In the genomic region with DNA sequence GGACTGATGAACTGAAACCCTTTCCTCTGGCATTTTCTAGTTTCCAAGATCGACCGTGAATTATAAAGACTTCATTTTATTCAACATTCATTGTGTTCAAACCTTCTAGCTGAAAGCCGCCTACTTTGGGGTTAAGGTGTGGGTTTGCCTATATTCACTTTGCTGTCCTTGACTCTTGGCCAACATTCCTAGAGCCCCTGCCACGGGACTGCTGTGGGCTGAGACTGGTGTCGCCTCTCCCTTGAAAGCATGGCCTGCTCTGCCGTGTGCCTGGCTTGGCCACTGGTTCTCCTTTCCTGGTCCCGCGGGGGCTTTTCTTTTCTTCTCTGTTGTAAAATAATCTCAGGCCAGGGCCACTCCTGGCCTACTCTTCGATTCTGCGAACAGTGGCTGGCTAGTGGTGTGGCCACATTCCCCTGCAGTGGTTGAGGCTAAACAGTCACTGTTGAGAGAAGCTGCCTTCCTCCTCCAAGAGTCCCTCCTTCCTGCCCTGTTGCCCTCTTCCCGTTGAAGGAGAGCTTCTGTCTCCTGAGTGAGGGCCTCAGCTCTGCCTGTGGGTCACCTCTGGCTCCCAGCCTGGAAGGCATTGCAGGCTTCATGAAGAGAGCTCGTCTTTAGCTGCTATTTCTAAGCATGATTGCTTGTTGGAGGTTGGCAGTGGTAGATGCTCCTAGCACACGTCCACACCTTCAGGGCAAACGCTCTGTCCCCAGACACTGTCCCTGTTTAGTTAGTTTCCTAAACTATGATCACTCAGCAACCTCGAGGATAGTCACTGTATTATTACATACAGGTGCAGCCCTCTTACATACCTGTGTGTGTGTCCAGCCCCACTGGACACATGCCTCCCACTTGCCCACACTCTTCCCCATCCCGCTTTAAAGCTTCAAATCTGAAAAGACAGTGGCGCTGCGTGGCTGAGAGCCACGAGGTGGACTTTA, we compare ENCODE assay signal across 17 cellular contexts.
DNase-seq lines count a peak whose midpoint lies in the region; ATAC-seq and TF ChIP-seq lines count a peak whose summit lies in the region.
"Had no signal": no experiment of that assay in that cellular context is flagged by ENCODE, and none has a peak within 500 bp of the region (broad histone marks: within the 10 kb centered on the region; RNA-seq: fewer than 3 reads in every experiment).

No MANE protein-coding gene starts in this region.

- H2AK5ac ChIP-seq in mesenchymal stem cell (ENCODE audit: low read length, severe bottlenecking): no peak overlapping the region

- H2BK12ac ChIP-seq in mesenchymal stem cell (ENCODE audit: low read length in 2 of 2): no peak overlapping the region

- no peak overlapping the region for H2BK120ac ChIP-seq in mesenchymal stem cell (ENCODE audit: low read depth, low read length)

- no peaks in the 10 kb centered on the region for H3K9me3 Mint-ChIP-seq in type B pancreatic cell
- H3K9me3 Mint-ChIP-seq: activated naive CD8-positive, alpha-beta T cell treated with anti-CD3 and anti-CD28 coated beads, Interleukin-2, amount 50 U/mL, for 24 hours had no signal

- no peak overlapping the region for H4K91ac ChIP-seq in mesenchymal stem cell (ENCODE audit: low read length)

- no peak overlapping the region for H4K8ac ChIP-seq in mesenchymal stem cell (ENCODE audit: low read length)

- DNase-seq in Right ventricle myocardium superior: peak; percentile 40
- no peak for DNase-seq in cardiac septum (ENCODE audit: low spot score)
- peak; percentile 42 for DNase-seq in astrocyte of the hippocampus (ENCODE audit: low read depth, low spot score)
- DNase-seq in mesenchymal stem cell: peak; percentile 30
- DNase-seq in type B pancreatic cell (ENCODE audit: extremely low spot score, unreplicated experiment): no peak
- no peak for DNase-seq in esophagus squamous epithelium (lab: John Stamatoyannopoulos, UW)
- DNase-seq in NCI-H526 treated with DMSO at 0.1 percent for 48 hours (lab: John Stamatoyannopoulos, UW): no peak
- DNase-seq: ACHN; activated naive CD8-positive, alpha-beta T cell treated with anti-CD3 and anti-CD28 coated beads, Interleukin-2, amount 50 U/mL, for 24 hours; cortex of kidney; NCI-H1105 treated with DMSO at 0.1 percent for 48 hours; sigmoid colon; stimulated activated CD4-positive, alpha-beta T cell treated with anti-CD3 and anti-CD28 coated beads, Interleukin-4, amount 100 ng/mL, for 24 hours; SW 1271 had no signal

- no peak overlapping the region for H2BK15ac ChIP-seq in mesenchymal stem cell (ENCODE audit: low read depth, poor library complexity, severe bottlenecking)

- TF ChIP-seq POLR2A in esophagus squamous epithelium (IDR thresholded peaks at IDR 0.05): no peak

- no peak overlapping the region for H3K4me3 Mint-ChIP-seq in type B pancreatic cell
- H3K4me3 Mint-ChIP-seq: activated naive CD8-positive, alpha-beta T cell treated with anti-CD3 and anti-CD28 coated beads, Interleukin-2, amount 50 U/mL, for 24 hours had no signal

- H3K4me3 ChIP-seq in mesenchymal stem cell (ENCODE audit: insufficient read depth in 1 of 2, low read depth in 1 of 2, low read length in 2 of 2) (no peak overlapping the region), esophagus squamous epithelium (no peak overlapping the region)
- H3K4me3 ChIP-seq: esophagus muscularis mucosa, sigmoid colon, vagina had no signal

- H3K14ac ChIP-seq in mesenchymal stem cell (ENCODE audit: low read length in 2 of 2): no peak overlapping the region

- no peak overlapping the region for H3K23ac ChIP-seq in mesenchymal stem cell (ENCODE audit: low read length in 2 of 2)

- no peaks in the 10 kb centered on the region for H3K27me3 ChIP-seq in mesenchymal stem cell (ENCODE audit: control insufficient read depth in 1 of 2, insufficient read depth in 1 of 2, low read length in 2 of 2)
- H3K27me3 ChIP-seq in esophagus squamous epithelium: no peaks in the 10 kb centered on the region
- H3K27me3 ChIP-seq: esophagus muscularis mucosa, sigmoid colon, vagina had no signal

- TF ChIP-seq CTCF in type B pancreatic cell (conservative IDR thresholded peaks at IDR 0.05): no peak
- TF ChIP-seq CTCF in esophagus squamous epithelium (IDR thresholded peaks at IDR 0.05): no peak

- no peak overlapping the region for H3K4me2 ChIP-seq in mesenchymal stem cell (ENCODE audit: low read length, poor library complexity, severe bottlenecking)

- peak overlapping the region in 1 of 2 experiments; percentile 19 for H3K18ac ChIP-seq in mesenchymal stem cell (ENCODE audit: low read depth in 1 of 2, low read length in 2 of 2)

- H3K9ac ChIP-seq in mesenchymal stem cell (ENCODE audit: low read length): no peak overlapping the region

- 85% methylated on average over 19 of the region's 19 CpGs for WGBS in mesenchymal stem cell
- WGBS in esophagus squamous epithelium, 2 donors: 65 to 73% methylated on average over 13 to 15 of the region's 19 CpGs

- intact Hi-C loops in Right ventricle myocardium superior (cut with DNase I) (no loop called here), cardiac septum (cut with DNase I) (no loop called here), esophagus squamous epithelium (cut with DNase I) (no loop called here)

- no peak overlapping the region for H2BK5ac ChIP-seq in mesenchymal stem cell (ENCODE audit: low read depth, low read length, poor library complexity, severe bottlenecking)

- H3K79me1 ChIP-seq in mesenchymal stem cell (replicated peaks; ENCODE audit: low read length, poor library complexity, severe bottlenecking): peaks cover 55% of the 10 kb centered on the region

- peaks cover 67% of the 10 kb centered on the region for H3K4me1 Mint-ChIP-seq in type B pancreatic cell (ENCODE audit: unreplicated experiment)

- H3K27me3 Mint-ChIP-seq in type B pancreatic cell: no peaks in the 10 kb centered on the region
- H3K27me3 Mint-ChIP-seq: activated naive CD8-positive, alpha-beta T cell treated with anti-CD3 and anti-CD28 coated beads, Interleukin-2, amount 50 U/mL, for 24 hours had no signal

- H2AFZ ChIP-seq in mesenchymal stem cell (ENCODE audit: low read depth, low read length): no peak overlapping the region

- peaks cover 27% of the 10 kb centered on the region for H3K4me1 ChIP-seq in mesenchymal stem cell (ENCODE audit: control insufficient read depth, insufficient read depth, low read depth, low read length)
- peaks cover 0 to 58% (median 9%) of the 10 kb centered on the region in 3 donors for H3K4me1 ChIP-seq in esophagus squamous epithelium

- no peak overlapping the region for H3K27ac ChIP-seq in mesenchymal stem cell (ENCODE audit: low read length, poor library complexity, severe bottlenecking)
- peak overlapping the region in 1 of 4 donors; percentile 61 for H3K27ac ChIP-seq in esophagus squamous epithelium
- H3K27ac ChIP-seq: esophagus muscularis mucosa, sigmoid colon, vagina had no signal

- no peak overlapping the region for H3K4ac ChIP-seq in mesenchymal stem cell (ENCODE audit: low read depth in 1 of 2, low read length in 2 of 2)

- H3K36me3 ChIP-seq in mesenchymal stem cell (ENCODE audit: control insufficient read depth in 1 of 2, insufficient read depth in 2 of 2, low read depth in 1 of 2, low read length in 2 of 2) (peaks cover 0 to 7% of the 10 kb centered on the region in 2 experiments), esophagus squamous epithelium (no peaks in the 10 kb centered on the region)
- H3K36me3 ChIP-seq: sigmoid colon, vagina had no signal

- no peaks in the 10 kb centered on the region for H3K9me3 ChIP-seq in mesenchymal stem cell (ENCODE audit: control insufficient read depth, low read length)
- no peaks in the 10 kb centered on the region for H3K9me3 ChIP-seq in esophagus squamous epithelium
- H3K9me3 ChIP-seq: esophagus muscularis mucosa, sigmoid colon, vagina had no signal

- ATAC-seq in Right ventricle myocardium superior (ENCODE audit: poor library complexity) (peak; percentile 16), HG03175 (IDR thresholded peaks at IDR 0.05; ENCODE audit: unreplicated experiment) (no peak)
- ATAC-seq: activated naive CD8-positive, alpha-beta T cell treated with anti-CD3 and anti-CD28 coated beads, Interleukin-2, amount 50 U/mL, for 24 hours had no signal

- H3K36me3 Mint-ChIP-seq in type B pancreatic cell: no peaks in the 10 kb centered on the region

- H3K27ac Mint-ChIP-seq in type B pancreatic cell: peak overlapping the region; percentile 16
- H3K27ac Mint-ChIP-seq: activated naive CD8-positive, alpha-beta T cell treated with anti-CD3 and anti-CD28 coated beads, Interleukin-2, amount 50 U/mL, for 24 hours had no signal

Comparison
In these comparisons a context has a peak if more than half of its experiments do, and no peak if none do; other contexts are left out.
1. DNase-seq: peak in Right ventricle myocardium superior (single experiment), astrocyte of the hippocampus (single experiment) and mesenchymal stem cell (single experiment); none in cardiac septum (single experiment), type B pancreatic cell (single experiment), esophagus squamous epithelium (single experiment) and NCI-H526 treated with DMSO at 0.1 percent for 48 hours (single experiment).